In the genomic region with DNA sequence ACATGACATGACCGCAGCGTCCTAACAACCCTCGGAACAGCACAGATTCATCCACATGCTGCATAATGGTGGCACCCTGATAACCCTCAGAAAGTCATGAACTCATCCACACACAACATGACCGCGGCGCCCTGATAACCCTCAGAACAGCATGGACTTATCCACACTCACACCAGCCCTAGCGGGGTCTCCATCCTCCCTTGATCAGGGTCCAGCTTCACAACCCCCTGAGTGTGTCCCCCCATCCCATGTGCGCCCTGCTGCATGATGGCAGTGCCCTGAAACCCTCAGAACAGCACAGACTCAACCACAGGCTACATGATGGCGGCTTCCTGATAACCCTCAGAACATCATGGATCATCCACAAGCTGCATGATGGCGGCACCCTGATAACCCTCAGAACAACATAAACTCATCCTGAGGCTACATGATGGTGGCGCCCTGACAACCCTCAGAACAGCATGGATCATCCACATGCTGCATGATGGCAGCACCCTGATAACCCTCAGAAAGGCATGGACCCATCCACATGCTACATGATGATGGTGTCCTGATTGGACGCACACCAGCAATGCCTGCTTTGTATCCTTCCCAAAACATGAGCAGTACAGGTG, we compare ENCODE assay signal across 21 cellular contexts. TPM values are rescaled to one million over a fixed set of nuclear protein-coding genes. Genes with fewer than 3 reads are reported as not detected.
"Had no signal": no experiment of that assay in that cellular context is flagged by ENCODE, and none has a peak within 500 bp of the region (broad histone marks: within the 10 kb centered on the region; RNA-seq: fewer than 3 reads in every experiment).

No MANE protein-coding gene starts in this region.

- H3K36me3 Mint-ChIP-seq: activated CD4-positive, alpha-beta memory T cell treated with anti-CD3 and anti-CD28 coated beads for 36 hours; activated naive CD8-positive, alpha-beta T cell treated with anti-CD3 and anti-CD28 coated beads for 36 hours had no signal

- H3K27me3 ChIP-seq: body of pancreas, foreskin keratinocyte, pancreas, tibial nerve had no signal

- DNase-seq: activated B cell treated with CpG ODN at 0.5 μM for 24 hours; activated CD4-positive, alpha-beta memory T cell treated with anti-CD3 and anti-CD28 coated beads for 36 hours; activated CD4-positive, alpha-beta T cell treated with anti-CD3 and anti-CD28 coated beads for 4 hours; activated naive CD4-positive, alpha-beta T cell; activated naive CD8-positive, alpha-beta T cell treated with anti-CD3 and anti-CD28 coated beads for 36 hours; activated T-cell treated with anti-CD3 and anti-CD28 coated beads for 4 hours; amygdala; foreskin keratinocyte; glutamatergic neuron; hypothalamus; islet precursor cell; stimulated activated CD4-positive, alpha-beta T cell treated with anti-CD3 and anti-CD28 coated beads, Interleukin-2, amount 100 ng/mL, for 24 hours; stimulated activated naive CD4-positive, alpha-beta T cell treated with Interleukin-2 at 50 U/mL for 16 hours; substantia nigra had no signal

- H3K27ac Mint-ChIP-seq: activated B cell treated with CpG ODN at 0.5 μM for 24 hours; activated CD4-positive, alpha-beta memory T cell treated with anti-CD3 and anti-CD28 coated beads for 36 hours; activated naive CD8-positive, alpha-beta T cell treated with anti-CD3 and anti-CD28 coated beads for 36 hours had no signal

- FAIRE-seq: pancreas had no signal

- H3K9me3 ChIP-seq: body of pancreas, pancreas had no signal

- H3K36me3 ChIP-seq: pancreas, tibial nerve had no signal

- H3K4me1 ChIP-seq: body of pancreas, foreskin keratinocyte, pancreas, tibial nerve had no signal

- H3K4me1 Mint-ChIP-seq: activated naive CD8-positive, alpha-beta T cell treated with anti-CD3 and anti-CD28 coated beads for 36 hours had no signal

- H3K9me3 Mint-ChIP-seq: activated B cell treated with CpG ODN at 0.5 μM for 24 hours; activated CD4-positive, alpha-beta memory T cell treated with anti-CD3 and anti-CD28 coated beads for 36 hours; activated naive CD8-positive, alpha-beta T cell treated with anti-CD3 and anti-CD28 coated beads for 36 hours had no signal

- H3K27ac ChIP-seq: body of pancreas, dorsolateral prefrontal cortex, foreskin keratinocyte, pancreas, SK-N-MC, tibial nerve had no signal

- H3K27me3 Mint-ChIP-seq: activated B cell treated with CpG ODN at 0.5 μM for 24 hours had no signal

- H3K4me3 ChIP-seq: body of pancreas, dorsolateral prefrontal cortex, pancreas, SK-N-MC, tibial nerve had no signal

- H3K4me3 Mint-ChIP-seq: activated B cell treated with CpG ODN at 0.5 μM for 24 hours; activated CD4-positive, alpha-beta memory T cell treated with anti-CD3 and anti-CD28 coated beads for 36 hours; activated naive CD8-positive, alpha-beta T cell treated with anti-CD3 and anti-CD28 coated beads for 36 hours had no signal

- ATAC-seq: body of pancreas, foreskin keratinocyte, pancreas had no signal

RNA-seq across cellular contexts. Expression of gene SLC6A3, which starts 28.3 kb away (rescaled TPM):
- total RNA-seq: activated CD4-positive, alpha-beta memory T cell treated with anti-CD3 and anti-CD28 coated beads for 36 hours; activated naive CD8-positive, alpha-beta T cell treated with anti-CD3 and anti-CD28 coated beads for 36 hours; body of pancreas; epithelial cell of proximal tubule; fibroblast of lung; foreskin keratinocyte; pancreas had no signal
- polyA plus RNA-seq: fibroblast of lung, foreskin keratinocyte, pancreas had no signal
